ENCODE assay signal across 8 cellular contexts in the genomic region with DNA sequence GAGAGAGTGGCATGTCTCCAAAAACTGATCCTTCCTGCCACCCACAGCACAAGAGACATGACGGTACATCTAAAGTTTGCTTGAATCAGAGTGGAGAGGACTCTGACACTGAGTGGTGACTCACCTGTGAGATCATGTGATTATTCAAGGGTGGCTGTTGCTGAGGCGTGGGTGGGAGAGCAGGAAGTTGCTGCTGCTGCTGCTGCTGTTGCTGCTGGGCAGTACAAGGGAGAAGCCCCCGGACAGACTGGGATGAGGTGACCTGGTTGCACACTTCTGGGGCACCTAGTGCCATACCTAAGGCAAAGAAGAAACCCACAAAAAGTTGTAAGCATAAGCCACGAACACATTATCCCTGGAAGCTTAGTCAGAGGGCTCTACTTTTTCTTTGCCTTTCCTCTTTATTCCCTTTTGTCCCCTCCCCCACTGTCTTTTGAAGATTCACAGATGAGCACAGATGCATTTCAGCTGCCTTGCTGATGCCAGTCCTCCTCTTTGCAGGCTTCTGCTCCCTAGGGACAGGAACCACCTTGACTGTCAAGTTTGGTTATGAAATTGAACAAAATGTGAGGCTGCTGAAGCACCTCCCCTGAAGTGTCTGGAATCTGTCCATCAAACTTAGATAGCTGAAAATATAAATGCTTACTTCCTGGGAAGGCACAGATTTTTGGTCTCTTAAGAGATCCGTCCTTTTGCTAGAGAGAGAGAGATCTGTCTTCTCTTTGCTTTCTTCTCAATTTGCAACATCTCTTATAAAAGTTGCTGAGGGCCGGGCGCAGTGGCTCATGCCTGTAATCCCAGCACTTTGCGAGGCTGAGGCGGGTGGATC. TPM values are rescaled to one million over a fixed set of nuclear protein-coding genes. Genes with fewer than 3 reads are reported as not detected.
DNase-seq lines count a peak whose midpoint lies in the region; ATAC-seq and TF ChIP-seq lines count a peak whose summit lies in the region.

No MANE protein-coding gene starts in this region.

- H3K9ac ChIP-seq in PC-3 (ENCODE audit: low read length): peak overlapping the region; percentile 53

- TF ChIP-seq CTCF in PC-3 (conservative IDR thresholded peaks at IDR 0.05; ENCODE audit: low read depth, low read length): no peak
- TF ChIP-seq CTCF in hepatocyte (IDR thresholded peaks at IDR 0.05; ENCODE audit: poor library complexity): no peak
- no peak for TF ChIP-seq CTCF in tibial nerve (IDR thresholded peaks at IDR 0.05)

- H3K36me3 ChIP-seq in PC-3 (ENCODE audit: low read depth, low read length) (peaks cover 4% of the 10 kb centered on the region; the same call in 1 of the 2 replicates), hepatocyte (replicated peaks; ENCODE audit: insufficient read depth, low read depth) (no peaks in the 10 kb centered on the region), tibial nerve (peaks cover 0 to 99% (median 4%) of the 10 kb centered on the region in 3 donors)

- H3K27ac Mint-ChIP-seq in activated T-helper 2 cell treated with anti-CD3 and anti-CD28 coated beads, Interferon-gamma antibody, Interleukin-2, Interleukin-4, amounts not matched to agents 10 μg/mL and 5 μg/mL and 100 μg/mL, durations not matched to agents 14 hours and 24 hours and 36 hours: peak overlapping the region; percentile 92

- H3K27ac ChIP-seq in PC-3 (ENCODE audit: low read length): peak overlapping the region; percentile 87
- H3K27ac ChIP-seq in hepatocyte: peak overlapping the region; percentile 88
- peak overlapping the region in 1 of 4 donors; percentile 62 for H3K27ac ChIP-seq in tibial nerve

- H4K20me1 ChIP-seq in PC-3 (ENCODE audit: low read length) (no peaks in the 10 kb centered on the region), hepatocyte (ENCODE audit: insufficient read depth, poor library complexity, severe bottlenecking) (no peaks in the 10 kb centered on the region)

- H3K27me3 ChIP-seq in PC-3 (ENCODE audit: low read length) (no peaks in the 10 kb centered on the region), hepatocyte (no peaks in the 10 kb centered on the region), tibial nerve (no peaks in the 10 kb centered on the region)

- H3K9me3 ChIP-seq in PC-3 (ENCODE audit: low read length) (no peaks in the 10 kb centered on the region), hepatocyte (ENCODE audit: low read depth) (no peaks in the 10 kb centered on the region), tibial nerve (no peaks in the 10 kb centered on the region)

- CTCF ChIA-PET in PC-3 (lab: Charles Lee): no interaction called here

- peaks cover 23% of the 10 kb centered on the region for H3K4me1 Mint-ChIP-seq in activated T-helper 2 cell treated with anti-CD3 and anti-CD28 coated beads, Interferon-gamma antibody, Interleukin-2, Interleukin-4, amounts not matched to agents 10 μg/mL and 5 μg/mL and 100 μg/mL, durations not matched to agents 14 hours and 24 hours and 36 hours (ENCODE audit: low read depth)

- ATAC-seq in left cardiac atrium (peak; percentile 71 to 98), left ventricle myocardium superior (no peak), HG02981 (IDR thresholded peaks at IDR 0.05; ENCODE audit: unreplicated experiment) (peak; percentile 91), PC-3 (peak; percentile 96)

- DNase-seq in left cardiac atrium: no peak
- DNase-seq in left ventricle myocardium superior: no peak
- peak; percentile 92 for DNase-seq in PC-3
- peak; percentile 68 for DNase-seq in activated T-helper 2 cell treated with anti-CD3 and anti-CD28 coated beads, Interferon-gamma antibody, Interleukin-2, Interleukin-4, amounts not matched to agents 10 μg/mL and 5 μg/mL and 100 μg/mL, durations not matched to agents 14 hours and 24 hours and 36 hours (ENCODE audit: low spot score)
- DNase-seq in hepatocyte (ENCODE audit: low spot score): peak; percentile 88
- DNase-seq in stimulated activated CD4-positive, alpha-beta T cell treated with anti-CD3 and anti-CD28 coated beads, Interleukin-1b, Interleukin-23, amount 100 ng/mL, for 1 hour (ENCODE audit: low read depth in 2 of 2): peak; percentile 15 to 33
- no peak for DNase-seq in tibial nerve (ENCODE audit: low spot score in 2 of 2)

- no peak for TF ChIP-seq EP300 in tibial nerve (IDR thresholded peaks at IDR 0.05)

- H3K4me2 ChIP-seq in PC-3 (ENCODE audit: low read length) (peak overlapping the region; percentile 74), hepatocyte (peak overlapping the region; percentile 59)

- peak overlapping the region; percentile 26; the same call in 1 of the 2 replicates for H3K4me3 ChIP-seq in PC-3 (ENCODE audit: low read length)
- H3K4me3 ChIP-seq in hepatocyte: no peak overlapping the region
- no peak overlapping the region for H3K4me3 ChIP-seq in tibial nerve

- no peak for TF ChIP-seq POLR2A in tibial nerve (IDR thresholded peaks at IDR 0.05)

- H3K9me2 ChIP-seq in PC-3 (replicated peaks; ENCODE audit: low read length) (no peaks in the 10 kb centered on the region), hepatocyte (replicated peaks; ENCODE audit: insufficient read depth) (no peaks in the 10 kb centered on the region)

- H2AFZ ChIP-seq in PC-3 (ENCODE audit: low read length): peak overlapping the region; percentile 28
- no peak overlapping the region for H2AFZ ChIP-seq in hepatocyte

- peak overlapping the region; percentile 46 for H3K4me3 Mint-ChIP-seq in activated T-helper 2 cell treated with anti-CD3 and anti-CD28 coated beads, Interferon-gamma antibody, Interleukin-2, Interleukin-4, amounts not matched to agents 10 μg/mL and 5 μg/mL and 100 μg/mL, durations not matched to agents 14 hours and 24 hours and 36 hours (ENCODE audit: low read depth)

- no TSS peak for BruUV-seq in PC-3 (replicated peaks; lab: Mats Ljungman, UMichigan)

- H3K4me1 ChIP-seq in PC-3 (ENCODE audit: insufficient read depth, low read length) (peaks cover 29% of the 10 kb centered on the region), hepatocyte (ENCODE audit: insufficient read depth) (peaks cover 13% of the 10 kb centered on the region), tibial nerve (no peaks in the 10 kb centered on the region)

- intact Hi-C loops in left cardiac atrium (cut with DNase I): no loop called here
- intact Hi-C loops in left ventricle myocardium superior (cut with micrococcal nuclease): no loop called here
- intact Hi-C loops in PC-3 (cut with micrococcal nuclease): no loop called here
- intact Hi-C loops in activated T-helper 2 cell treated with anti-CD3 and anti-CD28 coated beads, Interferon-gamma antibody, Interleukin-2, Interleukin-4, amounts not matched to agents 10 μg/mL and 5 μg/mL and 100 μg/mL, durations not matched to agents 14 hours and 24 hours and 36 hours (cut with micrococcal nuclease): loop anchor here (5.0 kb wide), 1 partner anchor 177 kb away; a partner anchor contains a TSS

- 55% methylated on average over 9 of the region's 9 CpGs for WGBS in hepatocyte (ENCODE audit: low lambda C conversion rate, missing lambda C conversion rate)
- 79 to 81% methylated on average over 9 of the region's 9 CpGs for WGBS in tibial nerve, 2 donors

- no peaks in the 10 kb centered on the region for H3F3A ChIP-seq in PC-3 (ENCODE audit: low read length, unreplicated experiment)

- no peaks in the 10 kb centered on the region for H3K27me3 Mint-ChIP-seq in activated T-helper 2 cell treated with anti-CD3 and anti-CD28 coated beads, Interferon-gamma antibody, Interleukin-2, Interleukin-4, amounts not matched to agents 10 μg/mL and 5 μg/mL and 100 μg/mL, durations not matched to agents 14 hours and 24 hours and 36 hours (ENCODE audit: low read depth)

- H3K36me3 Mint-ChIP-seq in activated T-helper 2 cell treated with anti-CD3 and anti-CD28 coated beads, Interferon-gamma antibody, Interleukin-2, Interleukin-4, amounts not matched to agents 10 μg/mL and 5 μg/mL and 100 μg/mL, durations not matched to agents 14 hours and 24 hours and 36 hours (ENCODE audit: low read depth): peaks cover 57% of the 10 kb centered on the region

- H3K79me2 ChIP-seq in PC-3 (ENCODE audit: low read length) (no peaks in the 10 kb centered on the region), hepatocyte (no peaks in the 10 kb centered on the region)

- POLR2A ChIA-PET in PC-3 (lab: Charles Lee; ENCODE audit: unreplicated experiment): no interaction called here

- H3K9me3 Mint-ChIP-seq in activated T-helper 2 cell treated with anti-CD3 and anti-CD28 coated beads, Interferon-gamma antibody, Interleukin-2, Interleukin-4, amounts not matched to agents 10 μg/mL and 5 μg/mL and 100 μg/mL, durations not matched to agents 14 hours and 24 hours and 36 hours: no peaks in the 10 kb centered on the region

RNA-seq across cellular contexts. Expression of a gene that starts 29.5 kb away (rescaled TPM):
- 1 to 10 TPM; 1.2 to 2.7 TPM for total RNA-seq in left cardiac atrium
- total RNA-seq in left ventricle myocardium superior: 1.4 TPM
- total RNA-seq in PC-3 (2014; rRNA removed): 1.4 and 1.8 TPM in 2 replicates
- total RNA-seq in activated T-helper 2 cell treated with anti-CD3 and anti-CD28 coated beads, Interferon-gamma antibody, Interleukin-2, Interleukin-4, amounts not matched to agents 10 μg/mL and 5 μg/mL and 100 μg/mL, durations not matched to agents 14 hours and 24 hours and 36 hours: 5.6 and 6.1 TPM in 2 replicates
- total RNA-seq in hepatocyte: 0.23 and 1.1 TPM in 2 replicates
- 0.49 and 0.83 TPM in 2 replicates for polyA plus RNA-seq in hepatocyte
- total RNA-seq in tibial nerve: 1 to 10 TPM in 3 of 4 donors, not detected in 1; 1.7 to 5.0 (median 3.6) TPM

RNA-seq across cellular contexts. Expression of a gene that starts 50.9 kb away (rescaled TPM):
- total RNA-seq in left cardiac atrium: 10 to 100 TPM; 31.1 to 39.6 TPM
- 33.4 TPM for total RNA-seq in left ventricle myocardium superior
- 210 and 263 TPM in 2 replicates for total RNA-seq in PC-3 (2014; rRNA removed)
- 295 and 307 TPM in 2 replicates for total RNA-seq in activated T-helper 2 cell treated with anti-CD3 and anti-CD28 coated beads, Interferon-gamma antibody, Interleukin-2, Interleukin-4, amounts not matched to agents 10 μg/mL and 5 μg/mL and 100 μg/mL, durations not matched to agents 14 hours and 24 hours and 36 hours
- 168 and 193 TPM in 2 replicates for total RNA-seq in hepatocyte
- 85.3 and 126 TPM in 2 replicates for polyA plus RNA-seq in hepatocyte
- total RNA-seq in tibial nerve: 10 to 100 TPM; 18.4 to 77.3 (median 32.6) TPM

Comparison
In these comparisons a context has a peak if more than half of its experiments do, and no peak if none do; other contexts are left out.
1. DNase-seq: peak in PC-3 (single experiment), activated T-helper 2 cell treated with anti-CD3 and anti-CD28 coated beads, Interferon-gamma antibody, Interleukin-2, Interleukin-4, amounts not matched to agents 10 μg/mL and 5 μg/mL and 100 μg/mL, durations not matched to agents 14 hours and 24 hours and 36 hours (single experiment), hepatocyte (single experiment) and stimulated activated CD4-positive, alpha-beta T cell treated with anti-CD3 and anti-CD28 coated beads, Interleukin-1b, Interleukin-23, amount 100 ng/mL, for 1 hour (2 of 2); none in left cardiac atrium (single experiment), left ventricle myocardium superior (single experiment) and tibial nerve (0 of 2).